Comparison of ENCODE assay signal across 1 cellular context in the genomic region with DNA sequence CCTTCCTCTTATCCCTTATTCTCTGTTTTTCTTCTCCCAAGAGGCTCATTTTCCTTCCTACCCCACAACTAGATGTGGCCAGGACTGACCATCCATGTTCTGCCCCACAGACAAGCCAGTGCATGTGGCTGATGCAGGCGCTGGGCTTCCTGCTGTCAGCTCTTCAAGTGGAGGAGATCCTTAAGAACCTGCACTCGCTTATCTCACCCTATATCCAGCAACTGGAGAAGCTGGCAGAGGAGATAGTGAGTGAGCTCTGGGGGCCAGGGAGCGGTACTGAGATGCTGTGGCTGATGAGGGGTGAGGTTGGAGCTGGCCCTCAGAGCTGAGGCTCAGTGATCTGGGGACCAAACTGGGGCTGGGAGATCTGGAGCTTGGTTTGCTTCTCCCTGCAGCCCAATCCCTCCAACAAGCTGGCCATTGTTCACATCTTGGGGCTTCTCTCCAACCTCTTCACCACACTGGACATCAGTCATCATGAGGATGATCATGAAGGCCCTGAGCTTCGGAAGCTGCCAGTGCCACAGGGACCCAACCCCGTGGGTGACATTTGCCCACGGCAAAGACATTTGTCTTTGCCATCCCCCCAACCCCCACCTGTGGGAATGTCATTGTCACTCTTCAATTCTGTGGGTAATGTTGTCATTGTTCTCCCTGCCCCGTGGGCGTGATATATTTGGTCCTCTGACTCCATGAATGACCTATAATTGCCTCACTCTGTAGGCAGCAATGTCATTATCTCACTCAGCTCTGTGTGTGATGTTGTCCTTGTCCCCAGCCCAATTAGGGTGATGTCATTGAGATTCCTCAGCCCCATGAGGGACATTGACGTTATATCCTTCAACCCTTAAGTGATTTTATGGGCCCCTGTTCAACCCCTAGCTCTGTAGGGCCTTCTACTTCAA.
TF ChIP-seq lines count a peak whose summit lies in the region.

No MANE protein-coding gene starts in this region.

TF ChIP-seq in HepG2, 621 proteins besides CTCF, POLR2A, EP300 and RAD21:
- TF ChIP-seq, protein P1, sequence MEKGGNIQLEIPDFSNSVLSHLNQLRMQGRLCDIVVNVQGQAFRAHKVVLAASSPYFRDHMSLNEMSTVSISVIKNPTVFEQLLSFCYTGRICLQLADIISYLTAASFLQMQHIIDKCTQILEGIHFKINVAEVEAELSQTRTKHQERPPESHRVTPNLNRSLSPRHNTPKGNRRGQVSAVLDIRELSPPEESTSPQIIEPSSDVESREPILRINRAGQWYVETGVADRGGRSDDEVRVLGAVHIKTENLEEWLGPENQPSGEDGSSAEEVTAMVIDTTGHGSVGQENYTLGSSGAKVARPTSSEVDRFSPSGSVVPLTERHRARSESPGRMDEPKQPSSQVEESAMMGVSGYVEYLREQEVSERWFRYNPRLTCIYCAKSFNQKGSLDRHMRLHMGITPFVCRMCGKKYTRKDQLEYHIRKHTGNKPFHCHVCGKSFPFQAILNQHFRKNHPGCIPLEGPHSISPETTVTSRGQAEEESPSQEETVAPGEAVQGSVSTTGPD (CRISPR knock-in tag; IDR thresholded peaks at IDR 0.05) = no peak
- no peak for TF ChIP-seq ZMYM4 (CRISPR knock-in tag; IDR thresholded peaks at IDR 0.05)
- TF ChIP-seq KDM6A (CRISPR knock-in tag; IDR thresholded peaks at IDR 0.05; ENCODE audit: low read depth) = no peak
- TF ChIP-seq ELF3 (CRISPR knock-in tag; IDR thresholded peaks at IDR 0.05) = no peak
- peak; percentile 52 for TF ChIP-seq ATF7 (IDR thresholded peaks at IDR 0.05)
- no peak for TF ChIP-seq ATF7 (CRISPR knock-in tag; IDR thresholded peaks at IDR 0.05)
- TF ChIP-seq, protein P2, sequence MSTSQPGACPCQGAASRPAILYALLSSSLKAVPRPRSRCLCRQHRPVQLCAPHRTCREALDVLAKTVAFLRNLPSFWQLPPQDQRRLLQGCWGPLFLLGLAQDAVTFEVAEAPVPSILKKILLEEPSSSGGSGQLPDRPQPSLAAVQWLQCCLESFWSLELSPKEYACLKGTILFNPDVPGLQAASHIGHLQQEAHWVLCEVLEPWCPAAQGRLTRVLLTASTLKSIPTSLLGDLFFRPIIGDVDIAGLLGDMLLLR (CRISPR knock-in tag; IDR thresholded peaks at IDR 0.05) = no peak
